ENCODE assay signal across 1 cellular context in genomic region chr4:70815370-70815769, GRCh38.
TF ChIP-seq lines count a peak whose summit lies in the region.

No MANE protein-coding gene starts in this region.

TF ChIP-seq in GM12878, 131 proteins besides CTCF, POLR2A, EP300 and RAD21:
- TF ChIP-seq SPI1 (IDR thresholded peaks at IDR 0.05; ENCODE audit: borderline replicate concordance, insufficient read depth, low read depth, low read length), result no peak
- no peak for TF ChIP-seq EED (IDR thresholded peaks at IDR 0.05; ENCODE audit: low read depth)
- no peak for TF ChIP-seq RFX5 (IDR thresholded peaks at IDR 0.05; ENCODE audit: low read depth, low read length)
- TF ChIP-seq RUNX3 (IDR thresholded peaks at IDR 0.05; ENCODE audit: low read length), result no peak
- TF ChIP-seq SREBF1 (IDR thresholded peaks at IDR 0.05; ENCODE audit: low read length), result no peak
- TF ChIP-seq NFIC (IDR thresholded peaks at IDR 0.05; ENCODE audit: low read depth, low read length), result no peak
- TF ChIP-seq SIN3A (IDR thresholded peaks at IDR 0.05; ENCODE audit: low read depth, low read length), result no peak
- TF ChIP-seq TCF12 (IDR thresholded peaks at IDR 0.05; ENCODE audit: low read depth, low read length), result no peak
- no peak for TF ChIP-seq FOXM1 (IDR thresholded peaks at IDR 0.05; ENCODE audit: low read depth, low read length)
- no peak for TF ChIP-seq TAF1 (IDR thresholded peaks at IDR 0.05; ENCODE audit: borderline replicate concordance, low read depth, low read length)
- TF ChIP-seq ZNF622 (IDR thresholded peaks at IDR 0.05), result no peak
